ENCODE assay signal across 16 cellular contexts in genomic region chr3:150388468-150389418, GRCh38. TPM values are rescaled to one million over a fixed set of nuclear protein-coding genes. Genes with fewer than 3 reads are reported as not detected.
DNase-seq lines count a peak whose midpoint lies in the region; ATAC-seq, FAIRE-seq and TF ChIP-seq lines count a peak whose summit lies in the region.
"Had no signal": no experiment of that assay in that cellular context is flagged by ENCODE, and none has a peak within 500 bp of the region (broad histone marks: within the 10 kb centered on the region; RNA-seq: fewer than 3 reads in every experiment).

No MANE protein-coding gene starts in this region.

- H3K79me2 ChIP-seq in osteoblast (ENCODE audit: insufficient read depth, low read length): no peaks in the 10 kb centered on the region

- H3K4me1 ChIP-seq in osteoblast (ENCODE audit: insufficient read depth, low read length) (peaks cover 16% of the 10 kb centered on the region), esophagus muscularis mucosa (peaks cover 0 to 4% (median 0%) of the 10 kb centered on the region in 4 donors)

- peak; percentile 50 for FAIRE-seq in GM12892 (lab: Jason Lieb, UNC)

- H3K27me3 ChIP-seq in osteoblast (ENCODE audit: insufficient read depth, low read length) (no peaks in the 10 kb centered on the region), esophagus muscularis mucosa (no peaks in the 10 kb centered on the region)

- H2AFZ ChIP-seq in osteoblast (ENCODE audit: low read length): no peak overlapping the region

- H3K4me3 ChIP-seq in SK-N-MC (no peak overlapping the region), fibroblast of the aortic adventitia (ENCODE audit: low read depth, low read length) (no peak overlapping the region), osteoblast (ENCODE audit: insufficient read depth, low read length) (no peak overlapping the region), esophagus muscularis mucosa (no peak overlapping the region)

- no peaks in the 10 kb centered on the region for H4K20me1 ChIP-seq in osteoblast (ENCODE audit: insufficient read depth, low read length)

- H3K9ac ChIP-seq in SK-N-MC (ENCODE audit: insufficient read length): peak overlapping the region; percentile 24

- H3K4me2 ChIP-seq in osteoblast (ENCODE audit: insufficient read depth, low read length): peak overlapping the region; percentile 22

- no peaks in the 10 kb centered on the region for H3K36me3 Mint-ChIP-seq in WTC11

- peaks cover 13% of the 10 kb centered on the region for H3K4me1 Mint-ChIP-seq in WTC11

- ATAC-seq in HG03520 (IDR thresholded peaks at IDR 0.05; ENCODE audit: unreplicated experiment) (no peak), WTC11 (no peak)
- ATAC-seq: Panc1 had no signal

- TF ChIP-seq CTCF in fibroblast of the aortic adventitia (IDR thresholded peaks at IDR 0.05; ENCODE audit: insufficient read depth, low read length): no peak
- no peak for TF ChIP-seq CTCF in osteoblast (IDR thresholded peaks at IDR 0.05; ENCODE audit: extremely low read depth, low read depth, low read length)
- TF ChIP-seq CTCF in WTC11 (IDR thresholded peaks at IDR 0.05): no peak
- TF ChIP-seq CTCF in esophagus muscularis mucosa (IDR thresholded peaks at IDR 0.05): no peak

- H3K27ac ChIP-seq in SK-N-MC (peak overlapping the region; percentile 75), osteoblast (ENCODE audit: low read depth, low read length) (peak overlapping the region; percentile 24), esophagus muscularis mucosa (replicated peaks in 1 of 4) (no peak overlapping the region)

- intact Hi-C loops in esophagus muscularis mucosa (cut with DNase I): no loop called here

- H3K9me3 Mint-ChIP-seq in WTC11: no peaks in the 10 kb centered on the region

- H3K9me3 ChIP-seq in SK-N-MC (ENCODE audit: low read depth, low read length) (no peaks in the 10 kb centered on the region; the same call in 1 of the 2 replicates), osteoblast (ENCODE audit: low read depth, low read length) (no peaks in the 10 kb centered on the region), esophagus muscularis mucosa (no peaks in the 10 kb centered on the region)

- no peak overlapping the region for H3K4me3 Mint-ChIP-seq in WTC11

- H3K36me3 ChIP-seq in SK-N-MC (ENCODE audit: insufficient read depth, low read length) (no peaks in the 10 kb centered on the region), osteoblast (ENCODE audit: insufficient read depth, low read length) (no peaks in the 10 kb centered on the region), esophagus muscularis mucosa (no peaks in the 10 kb centered on the region)

- TF ChIP-seq EP300 in esophagus muscularis mucosa (IDR thresholded peaks at IDR 0.05): no peak

- TF ChIP-seq POLR2A in GM12892 (IDR thresholded peaks at IDR 0.05; ENCODE audit: low read depth, low read length): no peak
- TF ChIP-seq POLR2A in esophagus muscularis mucosa (IDR thresholded peaks at IDR 0.05; ENCODE audit: low read depth): no peak

- no peak for DNase-seq in GM12892 (ENCODE audit: insufficient read length)
- DNase-seq in SK-N-MC (ENCODE audit: low read depth, low spot score): no peak
- DNase-seq in fibroblast of the aortic adventitia (ENCODE audit: low read depth): peak; percentile 29
- DNase-seq in osteoblast (ENCODE audit: insufficient read length, low spot score, missing footprints): no peak
- no peak for DNase-seq in WTC11 (ENCODE audit: low spot score)
- DNase-seq in effector CD8-positive, alpha-beta T cell (lab: John Stamatoyannopoulos, UW): no peak
- DNase-seq in esophagus muscularis mucosa (ENCODE audit: extremely low spot score): no peak
- DNase-seq: COR-L47, DMS153, H7, Kasumi-1, NCI-H1417, NCI-H2029 treated with DMSO at 0.1 percent for 48 hours, NCI-H524 had no signal

- no peak overlapping the region for H3K27ac Mint-ChIP-seq in WTC11

- H3K27me3 Mint-ChIP-seq in WTC11 (ENCODE audit: low read depth): no peaks in the 10 kb centered on the region

- POLR2A ChIA-PET in WTC11 (lab: Charles Lee): no interaction called here

- 70% methylated on average over 5 of the region's 5 CpGs for WGBS in esophagus muscularis mucosa

- CTCF ChIA-PET in WTC11 (lab: Charles Lee): no interaction called here

TF ChIP-seq in WTC11, 78 proteins besides CTCF, POLR2A, EP300 and RAD21 (continues in another document):
- TF ChIP-seq CREB1 (CRISPR knock-in tag; IDR thresholded peaks at IDR 0.05) (no peak), OVOL2 (CRISPR knock-in tag; IDR thresholded peaks at IDR 0.05; ENCODE audit: borderline replicate concordance) (no peak), SP1 (CRISPR knock-in tag; conservative IDR thresholded peaks at IDR 0.05) (no peak), PRDM15 (CRISPR knock-in tag; IDR thresholded peaks at IDR 0.05) (no peak), ELF4 (CRISPR knock-in tag; IDR thresholded peaks at IDR 0.05; ENCODE audit: low read depth) (no peak), CREM (CRISPR knock-in tag; IDR thresholded peaks at IDR 0.05) (no peak), ZNF317 (CRISPR knock-in tag; IDR thresholded peaks at IDR 0.05; ENCODE audit: borderline replicate concordance, low read depth) (no peak), ZNF121 (CRISPR knock-in tag; IDR thresholded peaks at IDR 0.05) (no peak), ZNF281 (CRISPR knock-in tag; IDR thresholded peaks at IDR 0.05) (no peak), ATF3 (CRISPR knock-in tag; conservative IDR thresholded peaks at IDR 0.05) (no peak), SMAD3 (CRISPR knock-in tag; IDR thresholded peaks at IDR 0.05; ENCODE audit: borderline replicate concordance) (no peak), ZNF512 (CRISPR knock-in tag; IDR thresholded peaks at IDR 0.05; ENCODE audit: borderline replicate concordance) (no peak)

RNA-seq across cellular contexts. Expression of gene TSC22D2, which starts 19.4 kb away (rescaled TPM):
- polyA plus RNA-seq in GM12892 (2012; ENCODE audit: missing spikeins): 10.9 TPM
- total RNA-seq in fibroblast of the aortic adventitia (ENCODE audit: low replicate concordance) (10.3 and 15.4 TPM in 2 replicates), osteoblast (13.4 and 15.3 TPM in 2 replicates), WTC11 (2021) (20.1 to 24.0 TPM (median 21.1 TPM) in 3 replicates), esophagus muscularis mucosa (10 to 100 TPM; 19.1 to 27.1 (median 21.2) TPM)

Comparison
In these comparisons a context has a peak if more than half of its experiments do, and no peak if none do; other contexts are left out.
1. H3K27ac ChIP-seq: peak in SK-N-MC (single experiment) and osteoblast (single experiment); none in esophagus muscularis mucosa (0 of 4).